In the genomic region with DNA sequence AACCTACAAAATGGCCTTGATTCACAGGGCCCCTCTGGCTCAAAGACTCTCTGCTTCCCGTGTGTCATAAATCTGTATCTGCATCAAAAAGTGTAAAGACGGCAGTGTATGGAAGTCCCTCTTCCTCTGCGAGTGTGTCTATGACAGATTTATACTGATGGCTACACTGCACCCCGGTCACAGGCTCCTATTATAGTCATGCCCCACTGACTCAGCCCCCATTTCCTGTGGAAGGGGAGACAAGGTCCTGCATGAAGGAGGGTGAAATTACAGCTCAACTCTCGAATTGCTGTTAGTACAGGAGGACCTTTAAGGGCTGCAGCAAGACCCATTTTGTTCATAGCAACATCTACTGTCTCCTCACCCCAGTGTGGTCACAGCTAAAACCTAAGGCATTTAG, we compare ENCODE assay signal across 11 cellular contexts.
A peak's percentile ranks its signal among the peaks of the same experiment; 100 is the strongest.
DNase-seq lines count a peak whose midpoint lies in the region; ATAC-seq, FAIRE-seq and TF ChIP-seq lines count a peak whose summit lies in the region.
"Had no signal": no experiment of that assay in that cellular context is flagged by ENCODE, and none has a peak within 500 bp of the region (broad histone marks: within the 10 kb centered on the region; RNA-seq: fewer than 3 reads in every experiment).

No MANE protein-coding gene starts in this region.

- H3K9me3 ChIP-seq in GM12878 (replicated peaks; ENCODE audit: control insufficient read depth, insufficient read depth, low read length) (no peaks in the 10 kb centered on the region), mesenchymal stem cell (ENCODE audit: control insufficient read depth, low read length) (no peaks in the 10 kb centered on the region), WERI-Rb-1 (ENCODE audit: severe bottlenecking) (no peaks in the 10 kb centered on the region)
- H3K9me3 ChIP-seq: thyroid gland had no signal

- peak overlapping the region; percentile 80 to 86 for H3K18ac ChIP-seq in mesenchymal stem cell (ENCODE audit: low read depth in 1 of 2, low read length in 2 of 2)

- SMC1A ChIA-PET in GM12878 (lab: Charles Lee; ENCODE audit: uncharacterized antibody, unreplicated experiment): interaction anchor here (0.6 to 1.7 kb wide), 5 partner anchors 10 to 143 kb away, joined by 3 to 5 read pairs (median 4); no protein-coding TSS in a partner anchor

- H3K27me3 ChIP-seq in GM12878 (replicated peaks in 1 of 2; ENCODE audit: control insufficient read depth in 2 of 2, insufficient read depth in 2 of 2, low read length in 1 of 2) (no peaks in the 10 kb centered on the region), mesenchymal stem cell (ENCODE audit: control insufficient read depth in 1 of 2, insufficient read depth in 1 of 2, low read length in 2 of 2) (no peaks in the 10 kb centered on the region), WERI-Rb-1 (ENCODE audit: insufficient read depth, low read depth, severe bottlenecking) (no peaks in the 10 kb centered on the region)
- H3K27me3 ChIP-seq: thyroid gland had no signal

- DNase-seq in AG10803 (ENCODE audit: low read depth) (peak; percentile 76), HTR-8/SVneo (ENCODE audit: insufficient read length, low spot score) (peak; percentile 49), GM12878 (ENCODE audit: low read depth, low spot score) (no peak), mesenchymal stem cell (peak; percentile 89), middle frontal gyrus (ENCODE audit: extremely low spot score, low spot score) (no peak), WERI-Rb-1 (no peak)
- DNase-seq: DND-41, NCI-H524, thyroid gland had no signal

- CTCF ChIA-PET in GM12878 (lab: Yijun Ruan, JAX): interaction anchor here (0.7 to 0.8 kb wide), 2 partner anchors 10 to 50 kb away, joined by 3 read pairs; no protein-coding TSS in a partner anchor

- H3K27ac ChIP-seq in GM12878 (ENCODE audit: control insufficient read depth, insufficient read depth) (no peak overlapping the region), mesenchymal stem cell (ENCODE audit: low read length, poor library complexity, severe bottlenecking) (peak overlapping the region; percentile 94), WERI-Rb-1 (no peak overlapping the region)

- TF ChIP-seq EP300 in GM12878 (IDR thresholded peaks at IDR 0.05; ENCODE audit: borderline replicate concordance in 1 of 2, control insufficient read depth in 1 of 2, low read depth in 2 of 2, low read length in 2 of 2): no peak

- no peak overlapping the region for H2BK120ac ChIP-seq in mesenchymal stem cell (ENCODE audit: low read depth, low read length)

- BruUV-seq in GM12878 (replicated peaks; lab: Mats Ljungman, UMichigan): no TSS peak

- H2AFZ ChIP-seq in GM12878 (ENCODE audit: control insufficient read depth, low read depth, low read length) (peak overlapping the region; percentile 30; the same call in 1 of the 2 replicates), mesenchymal stem cell (ENCODE audit: low read depth, low read length) (no peak overlapping the region)

- in situ Hi-C loops in GM12878 (cut with MboI): no loop called here

- H3K79me2 ChIP-seq in GM12878 (ENCODE audit: control insufficient read depth, insufficient read depth, low read length): no peaks in the 10 kb centered on the region

- TF ChIP-seq RAD21 in GM12878 (IDR thresholded peaks at IDR 0.05; ENCODE audit: insufficient read depth, low read depth, low read length): no peak

- 0% methylated on average over 5 of the region's 5 CpGs for WGBS in GM12878 (ENCODE audit: insufficient coverage, insufficient replicate concordance, low lambda C conversion rate, missing lambda C conversion rate)
- WGBS in mesenchymal stem cell: 0% methylated on average over 4 of the region's 5 CpGs

- no peak overlapping the region; the same call in 1 of the 2 replicates for H3K9ac ChIP-seq in GM12878 (ENCODE audit: control insufficient read depth, insufficient read depth, low read length)
- H3K9ac ChIP-seq in mesenchymal stem cell (ENCODE audit: low read length): peak overlapping the region; percentile 90

- no peaks in the 10 kb centered on the region; the same call in 1 of the 2 replicates for H3K4me1 ChIP-seq in GM12878 (ENCODE audit: control insufficient read depth, insufficient read depth, low read length)
- H3K4me1 ChIP-seq in mesenchymal stem cell (ENCODE audit: control insufficient read depth, insufficient read depth, low read depth, low read length): peaks cover 22% of the 10 kb centered on the region

- H3K4ac ChIP-seq in mesenchymal stem cell (ENCODE audit: low read depth in 1 of 2, low read length in 2 of 2): peak overlapping the region; percentile 24 to 94

- H3K4me2 ChIP-seq in GM12878 (ENCODE audit: control insufficient read depth, insufficient read depth) (no peak overlapping the region), mesenchymal stem cell (ENCODE audit: low read length, poor library complexity, severe bottlenecking) (no peak overlapping the region)

- H2BK15ac ChIP-seq in mesenchymal stem cell (ENCODE audit: low read depth, poor library complexity, severe bottlenecking): no peak overlapping the region

- no peak overlapping the region for H4K8ac ChIP-seq in mesenchymal stem cell (ENCODE audit: low read length)

- POLR2A ChIA-PET in GM12878 (lab: Charles Lee): interaction anchor here (1.4 kb wide), 1 partner anchor 9 kb away, joined by 4 read pairs; no protein-coding TSS in a partner anchor

- RAD21 ChIA-PET in GM12878 (lab: Charles Lee; ENCODE audit: unreplicated experiment): interaction anchor here (0.9 kb wide), 1 partner anchor 11 kb away, joined by 3 read pairs; no protein-coding TSS in a partner anchor

- H2BK5ac ChIP-seq in mesenchymal stem cell (ENCODE audit: low read depth, low read length, poor library complexity, severe bottlenecking): peak overlapping the region; percentile 76

- TF ChIP-seq CTCF in AG10803 (conservative IDR thresholded peaks at IDR 0.05; ENCODE audit: low read length): no peak
- no peak for TF ChIP-seq CTCF in GM12878 (IDR thresholded peaks at IDR 0.05 in 2 of 3, conservative IDR thresholded peaks at IDR 0.05 in 1 of 3; ENCODE audit: control insufficient read depth in 2 of 3, extremely low read depth in 1 of 3, insufficient read depth in 1 of 3, low read depth in 3 of 3, low read length in 3 of 3)
- no peak for TF ChIP-seq CTCF in WERI-Rb-1 (IDR thresholded peaks at IDR 0.05; ENCODE audit: low read depth, low read length)

- H2BK12ac ChIP-seq in mesenchymal stem cell (ENCODE audit: low read length in 2 of 2): peak overlapping the region; percentile 57 to 79

- intact Hi-C loops in GM12878 (cut with micrococcal nuclease; ENCODE audit: unreplicated experiment): no loop called here

- ATAC-seq in GM12878 (peak; percentile 70), GM18858 (IDR thresholded peaks at IDR 0.05; ENCODE audit: unreplicated experiment) (no peak), GM18870 (IDR thresholded peaks at IDR 0.05; ENCODE audit: unreplicated experiment) (no peak)

- H3K36me3 ChIP-seq in GM12878 (ENCODE audit: control insufficient read depth in 2 of 2, insufficient read depth in 2 of 2, low read length in 1 of 2) (no peaks in the 10 kb centered on the region), mesenchymal stem cell (ENCODE audit: control insufficient read depth in 1 of 2, insufficient read depth in 2 of 2, low read depth in 1 of 2, low read length in 2 of 2) (peaks cover 3 to 35% of the 10 kb centered on the region in 2 experiments), WERI-Rb-1 (no peaks in the 10 kb centered on the region)
- H3K36me3 ChIP-seq: thyroid gland had no signal

- H4K91ac ChIP-seq in mesenchymal stem cell (ENCODE audit: low read length): no peak overlapping the region

- FAIRE-seq in HTR-8/SVneo (lab: Jason Lieb, UNC): no peak
- no peak for FAIRE-seq in GM12878 (lab: Jason Lieb, UNC)

- H3K23ac ChIP-seq in mesenchymal stem cell (ENCODE audit: low read length in 2 of 2): no peak overlapping the region

- no peaks in the 10 kb centered on the region for H3K79me1 ChIP-seq in mesenchymal stem cell (replicated peaks; ENCODE audit: low read length, poor library complexity, severe bottlenecking)

- H3K14ac ChIP-seq in mesenchymal stem cell (ENCODE audit: low read length in 2 of 2): no peak overlapping the region

- H4K20me1 ChIP-seq in GM12878 (ENCODE audit: control insufficient read depth, insufficient read depth): no peaks in the 10 kb centered on the region

- H2AK5ac ChIP-seq in mesenchymal stem cell (ENCODE audit: low read length, severe bottlenecking): peak overlapping the region; percentile 88

- TF ChIP-seq POLR2A in GM12878 (IDR thresholded peaks at IDR 0.05; ENCODE audit: low read depth, low read length): no peak

- peak overlapping the region; percentile 32 for H3K4me3 ChIP-seq in AG10803 (ENCODE audit: low read length)
- H3K4me3 ChIP-seq in GM12878: no peak overlapping the region
- peak overlapping the region in 1 of 2 experiments; percentile 60 for H3K4me3 ChIP-seq in mesenchymal stem cell (ENCODE audit: insufficient read depth in 1 of 2, low read depth in 1 of 2, low read length in 2 of 2)
- no peak overlapping the region for H3K4me3 ChIP-seq in WERI-Rb-1 (ENCODE audit: low read depth, low read length)
- H3K4me3 ChIP-seq: thyroid gland had no signal

TF ChIP-seq in GM12878, 131 proteins besides CTCF, POLR2A, EP300 and RAD21 (continues in another document):
- TF ChIP-seq CREB1 (IDR thresholded peaks at IDR 0.05; ENCODE audit: low read depth): no peak
- TF ChIP-seq, protein P1, sequence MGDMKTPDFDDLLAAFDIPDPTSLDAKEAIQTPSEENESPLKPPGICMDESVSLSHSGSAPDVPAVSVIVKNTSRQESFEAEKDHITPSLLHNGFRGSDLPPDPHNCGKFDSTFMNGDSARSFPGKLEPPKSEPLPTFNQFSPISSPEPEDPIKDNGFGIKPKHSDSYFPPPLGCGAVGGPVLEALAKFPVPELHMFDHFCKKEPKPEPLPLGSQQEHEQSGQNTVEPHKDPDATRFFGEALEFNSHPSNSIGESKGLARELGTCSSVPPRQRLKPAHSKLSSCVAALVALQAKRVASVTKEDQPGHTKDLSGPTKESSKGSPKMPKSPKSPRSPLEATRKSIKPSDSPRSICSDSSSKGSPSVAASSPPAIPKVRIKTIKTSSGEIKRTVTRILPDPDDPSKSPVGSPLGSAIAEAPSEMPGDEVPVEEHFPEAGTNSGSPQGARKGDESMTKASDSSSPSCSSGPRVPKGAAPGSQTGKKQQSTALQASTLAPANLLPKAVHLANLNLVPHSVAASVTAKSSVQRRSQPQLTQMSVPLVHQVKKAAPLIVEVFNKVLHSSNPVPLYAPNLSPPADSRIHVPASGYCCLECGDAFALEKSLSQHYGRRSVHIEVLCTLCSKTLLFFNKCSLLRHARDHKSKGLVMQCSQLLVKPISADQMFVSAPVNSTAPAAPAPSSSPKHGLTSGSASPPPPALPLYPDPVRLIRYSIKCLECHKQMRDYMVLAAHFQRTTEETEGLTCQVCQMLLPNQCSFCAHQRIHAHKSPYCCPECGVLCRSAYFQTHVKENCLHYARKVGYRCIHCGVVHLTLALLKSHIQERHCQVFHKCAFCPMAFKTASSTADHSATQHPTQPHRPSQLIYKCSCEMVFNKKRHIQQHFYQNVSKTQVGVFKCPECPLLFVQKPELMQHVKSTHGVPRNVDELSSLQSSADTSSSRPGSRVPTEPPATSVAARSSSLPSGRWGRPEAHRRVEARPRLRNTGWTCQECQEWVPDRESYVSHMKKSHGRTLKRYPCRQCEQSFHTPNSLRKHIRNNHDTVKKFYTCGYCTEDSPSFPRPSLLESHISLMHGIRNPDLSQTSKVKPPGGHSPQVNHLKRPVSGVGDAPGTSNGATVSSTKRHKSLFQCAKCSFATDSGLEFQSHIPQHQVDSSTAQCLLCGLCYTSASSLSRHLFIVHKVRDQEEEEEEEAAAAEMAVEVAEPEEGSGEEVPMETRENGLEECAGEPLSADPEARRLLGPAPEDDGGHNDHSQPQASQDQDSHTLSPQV (IDR thresholded peaks at IDR 0.05): no peak

Comparison
In these comparisons a context has a peak if more than half of its experiments do, and no peak if none do; other contexts are left out.
1. DNase-seq: peak in AG10803 (single experiment), HTR-8/SVneo (single experiment) and mesenchymal stem cell (single experiment); none in GM12878 (single experiment), middle frontal gyrus (single experiment) and WERI-Rb-1 (single experiment).